In the genomic region with DNA sequence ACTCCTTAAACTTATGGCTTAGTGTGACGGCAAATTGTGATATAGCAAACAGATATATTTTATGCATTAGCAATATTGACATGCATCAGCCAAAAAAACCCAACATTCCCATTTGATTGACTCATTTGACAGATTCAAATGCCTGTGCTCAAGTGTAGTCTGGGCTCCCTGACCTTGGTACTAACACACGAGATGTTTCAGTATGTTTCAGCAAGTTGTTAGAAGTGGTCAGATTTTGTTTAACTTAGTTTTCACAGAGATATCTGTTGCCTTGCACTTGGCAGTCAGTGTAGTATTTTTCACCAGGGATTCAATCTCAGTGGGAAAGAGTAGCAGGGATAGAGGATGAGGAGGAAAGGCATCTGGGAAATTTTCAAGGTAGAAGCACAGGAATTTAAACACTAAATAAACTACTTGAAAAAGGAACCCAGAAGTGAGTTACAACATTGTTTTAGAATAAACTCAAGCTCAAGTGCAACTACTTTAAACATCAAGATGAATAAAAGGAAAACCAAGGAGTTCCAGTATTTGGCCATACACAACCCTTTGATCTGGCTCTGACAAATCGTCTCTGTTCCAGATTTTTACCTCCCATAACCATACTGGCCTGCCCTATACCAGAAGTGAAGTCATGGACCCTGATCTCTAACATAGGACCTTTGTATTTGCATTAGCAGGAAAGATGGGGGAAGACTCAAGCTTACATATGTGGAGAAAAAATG, we compare ENCODE assay signal across 24 cellular contexts. TPM values are rescaled to one million over a fixed set of nuclear protein-coding genes. Genes with fewer than 3 reads are reported as not detected.
A peak's percentile ranks its signal among the peaks of the same experiment; 100 is the strongest.
DNase-seq lines count a peak whose midpoint lies in the region; ATAC-seq, FAIRE-seq and TF ChIP-seq lines count a peak whose summit lies in the region.
"Had no signal": no experiment of that assay in that cellular context is flagged by ENCODE, and none has a peak within 500 bp of the region (broad histone marks: within the 10 kb centered on the region; RNA-seq: fewer than 3 reads in every experiment).

No MANE protein-coding gene starts in this region.

- no peak overlapping the region for H2AFZ ChIP-seq in mesenchymal stem cell (ENCODE audit: low read depth, low read length)

- peaks cover 7% of the 10 kb centered on the region for H3K4me1 ChIP-seq in mesenchymal stem cell (ENCODE audit: control insufficient read depth, insufficient read depth, low read depth, low read length)
- H3K4me1 ChIP-seq: BLaER1, transverse colon had no signal

- H3K36me3 ChIP-seq in mesenchymal stem cell (ENCODE audit: control insufficient read depth in 1 of 2, insufficient read depth in 2 of 2, low read depth in 1 of 2, low read length in 2 of 2) = peaks cover 0 to 63% of the 10 kb centered on the region in 2 experiments
- H3K36me3 ChIP-seq: BLaER1, cardiac muscle cell, transverse colon had no signal

- no peak overlapping the region for H2BK12ac ChIP-seq in mesenchymal stem cell (ENCODE audit: low read length in 2 of 2)

- H2BK120ac ChIP-seq in mesenchymal stem cell (ENCODE audit: low read depth, low read length) = no peak overlapping the region

- no peak overlapping the region for H3K14ac ChIP-seq in mesenchymal stem cell (ENCODE audit: low read length in 2 of 2)

- peak overlapping the region in 1 of 2 experiments; percentile 72 for H3K18ac ChIP-seq in mesenchymal stem cell (ENCODE audit: low read depth in 1 of 2, low read length in 2 of 2)

- H3K27me3 ChIP-seq in mesenchymal stem cell (ENCODE audit: control insufficient read depth in 1 of 2, insufficient read depth in 1 of 2, low read length in 2 of 2) = no peaks in the 10 kb centered on the region
- H3K27me3 ChIP-seq: BLaER1, cardiac muscle cell, foreskin keratinocyte, transverse colon had no signal

- no peak for TF ChIP-seq CTCF in choroid plexus epithelial cell (conservative IDR thresholded peaks at IDR 0.05; ENCODE audit: low read depth, low read length)

- H3K27ac ChIP-seq in mesenchymal stem cell (ENCODE audit: low read length, poor library complexity, severe bottlenecking) = peak overlapping the region; percentile 56
- H3K27ac ChIP-seq: BLaER1, cardiac muscle cell, foreskin keratinocyte, transverse colon had no signal

- peak overlapping the region; percentile 63 for H2AK5ac ChIP-seq in mesenchymal stem cell (ENCODE audit: low read length, severe bottlenecking)

- peak overlapping the region in 1 of 2 experiments; percentile 12 for H3K4ac ChIP-seq in mesenchymal stem cell (ENCODE audit: low read depth in 1 of 2, low read length in 2 of 2)

- ATAC-seq in left colon = no peak
- ATAC-seq: foreskin keratinocyte had no signal

- no peak overlapping the region for H3K4me2 ChIP-seq in mesenchymal stem cell (ENCODE audit: low read length, poor library complexity, severe bottlenecking)
- H3K4me2 ChIP-seq: BLaER1 had no signal

- no peak overlapping the region for H3K4me3 ChIP-seq in choroid plexus epithelial cell (ENCODE audit: low read depth, low read length)
- peak overlapping the region in 1 of 2 experiments; percentile 40 for H3K4me3 ChIP-seq in mesenchymal stem cell (ENCODE audit: insufficient read depth in 1 of 2, low read depth in 1 of 2, low read length in 2 of 2)
- H3K4me3 ChIP-seq: BLaER1, cardiac muscle cell, transverse colon had no signal

- no peaks in the 10 kb centered on the region for H3K79me1 ChIP-seq in mesenchymal stem cell (replicated peaks; ENCODE audit: low read length, poor library complexity, severe bottlenecking)

- peak overlapping the region; percentile 22 for H3K9ac ChIP-seq in mesenchymal stem cell (ENCODE audit: low read length)
- H3K9ac ChIP-seq: BLaER1 had no signal

- H4K91ac ChIP-seq in mesenchymal stem cell (ENCODE audit: low read length) = no peak overlapping the region

- 9% methylated on average over 2 of the region's 3 CpGs for WGBS in mesenchymal stem cell

- no peak overlapping the region for H4K8ac ChIP-seq in mesenchymal stem cell (ENCODE audit: low read length)

- no peak overlapping the region for H2BK5ac ChIP-seq in mesenchymal stem cell (ENCODE audit: low read depth, low read length, poor library complexity, severe bottlenecking)

- intact Hi-C loops in left colon (cut with DNase I, micrococcal nuclease) = no loop called here

- DNase-seq in LHCN-M2 (ENCODE audit: low read depth) (peak; percentile 38), choroid plexus epithelial cell (ENCODE audit: low read depth) (peak; percentile 60), mesenchymal stem cell (peak; percentile 76), HuH-7.5 (ENCODE audit: low spot score) (no peak), NAMALWA (ENCODE audit: low spot score) (no peak), left colon (no peak)
- no peak for DNase-seq in activated naive CD4-positive, alpha-beta T cell treated with anti-CD3 and anti-CD28 coated beads, Interleukin-2, amount 50 U/mL, for 16 hours
- DNase-seq: activated CD4-positive, alpha-beta T cell treated with anti-CD3 and anti-CD28 coated beads, Interleukin-2, amount 50 U/mL, for 48 hours; activated CD4-positive, CD25-positive, alpha-beta regulatory T cell; activated effector memory CD4-positive, alpha-beta T cell treated with anti-CD3 and anti-CD28 coated beads, Interleukin-2, amount 50 U/mL, for 16 hours; COR-L47; dermis blood vessel endothelial cell; DND-41; foreskin keratinocyte; NCI-H1436 treated with DMSO at 0.1 percent for 48 hours; NCI-H2171; NCI-H526; stimulated activated CD4-positive, alpha-beta T cell treated with anti-CD3 and anti-CD28 coated beads, Interleukin-4, amount 100 ng/mL, for 24 hours; SW 1271; transverse colon had no signal

- H3K9me3 ChIP-seq in mesenchymal stem cell (ENCODE audit: control insufficient read depth, low read length) = no peaks in the 10 kb centered on the region
- H3K9me3 ChIP-seq: BLaER1, transverse colon had no signal

- no peak overlapping the region for H2BK15ac ChIP-seq in mesenchymal stem cell (ENCODE audit: low read depth, poor library complexity, severe bottlenecking)

- FAIRE-seq in A204.1 (lab: Jason Lieb, UNC) = peak; percentile 98

- no peak overlapping the region for H3K23ac ChIP-seq in mesenchymal stem cell (ENCODE audit: low read length in 2 of 2)

RNA-seq across cellular contexts. Expression of gene BLID, which starts 56.5 kb away (rescaled TPM):
- 8.0 and 9.9 TPM in 2 replicates for total RNA-seq in LHCN-M2 (2014; rRNA removed)
- 0.67 TPM for polyA plus RNA-seq in LHCN-M2 (2012)
- polyA plus RNA-seq in mesenchymal stem cell (2013, experiment 1 of 2) = not detected
- polyA plus RNA-seq in mesenchymal stem cell (2013, experiment 2 of 2) = not detected
- not detected for total RNA-seq in left colon
- total RNA-seq: dermis blood vessel endothelial cell, transverse colon had no signal
- polyA plus RNA-seq: adipose tissue, foreskin keratinocyte had no signal

Comparison
In these comparisons a context has a peak if more than half of its experiments do, and no peak if none do; other contexts are left out.
1. DNase-seq: peak in LHCN-M2 (single experiment), choroid plexus epithelial cell (single experiment) and mesenchymal stem cell (single experiment); none in HuH-7.5 (single experiment), NAMALWA (single experiment), left colon (0 of 2) and activated naive CD4-positive, alpha-beta T cell treated with anti-CD3 and anti-CD28 coated beads, Interleukin-2, amount 50 U/mL, for 16 hours (single experiment).